ENCODE assay signal across 38 cellular contexts in genomic region chrX:38639730-38640129, GRCh38.
"Had no signal": no experiment of that assay in that cellular context is flagged by ENCODE, and none has a peak within 500 bp of the region (broad histone marks: within the 10 kb centered on the region; RNA-seq: fewer than 3 reads in every experiment).

No MANE protein-coding gene starts in this region.

- H3K4me3 Mint-ChIP-seq: activated B cell treated with CpG ODN at 0.5 μM for 24 hours; activated CD4-positive, alpha-beta memory T cell treated with anti-CD3 and anti-CD28 coated beads for 36 hours; activated CD4-positive, alpha-beta T cell treated with anti-CD3 and anti-CD28 coated beads, Interleukin-2, amount 10 ng/mL, durations not matched to agents 24 days and 14 days; activated CD8-positive, alpha-beta T cell treated with anti-CD3 and anti-CD28 coated beads for 36 hours; activated naive CD4-positive, alpha-beta T cell treated with anti-CD3 and anti-CD28 coated beads for 36 hours; activated naive CD8-positive, alpha-beta T cell treated with anti-CD3 and anti-CD28 coated beads for 36 hours; activated T-cell treated with anti-CD3 and anti-CD28 coated beads, Interleukin-2, amount 50 U/mL, for 4 hours; activated T-cell treated with anti-CD3 and anti-CD28 coated beads, Interleukin-2, amount 50 U/mL, for 72 hours; activated T-helper 1 cell treated with anti-CD3 and anti-CD28 coated beads, Interleukin-12 subunit alpha, Interleukin-12 subunit beta, Interleukin-2, Interleukin-4 antibody, amounts not matched to agents 30 ng/mL and 10 ng/mL and 1 ng/mL, durations not matched to agents 14 hours and 24 hours and 36 hours; activated T-helper 17 cell treated with anti-CD3 and anti-CD28 coated beads, Interleukin-2, amount 50 U/mL, for 72 hours; brain; central memory CD8-positive, alpha-beta T cell; T-helper 1 cell treated with Interleukin-12 subunit alpha and Interleukin-12 subunit beta and Interleukin-4 antibody, amounts not matched to agents 30 μg/mL and 1 μg/mL, for 36 hours; T-helper 2 cell treated with Interferon-gamma antibody and Interleukin-4, amounts not matched to agents 5 μg/mL and 100 μg/mL, for 36 hours had no signal

- H3K9me3 ChIP-seq: adrenal gland had no signal

- ATAC-seq: activated CD8-positive, alpha-beta T cell treated with anti-CD3 and anti-CD28 coated beads for 36 hours; activated naive CD4-positive, alpha-beta T cell treated with anti-CD3 and anti-CD28 coated beads, Interleukin-2, amount 50 U/mL, for 72 hours; activated T-cell treated with anti-CD3 and anti-CD28 coated beads, Interleukin-2, amount 50 U/mL, for 4 hours; activated T-cell treated with anti-CD3 and anti-CD28 coated beads, Interleukin-2, amount 50 U/mL, for 72 hours; activated T-helper 17 cell treated with anti-CD3 and anti-CD28 coated beads, Interleukin-2, amount 50 U/mL, for 72 hours had no signal

- H3K4me1 ChIP-seq: adrenal gland had no signal

- H3K27me3 Mint-ChIP-seq: activated B cell treated with CpG ODN at 0.5 μM for 24 hours had no signal

- H3K4me1 Mint-ChIP-seq: activated B cell treated with CpG ODN at 0.5 μM for 24 hours; activated CD4-positive, alpha-beta T cell treated with anti-CD3 and anti-CD28 coated beads, Interleukin-2, amount 10 ng/mL, durations not matched to agents 24 days and 14 days; activated naive CD8-positive, alpha-beta T cell treated with anti-CD3 and anti-CD28 coated beads for 36 hours; activated T-helper 17 cell treated with anti-CD3 and anti-CD28 coated beads, Interleukin-2, amount 50 U/mL, for 72 hours; central memory CD8-positive, alpha-beta T cell had no signal

- H3K4me3 ChIP-seq: adrenal gland, cardiac muscle cell had no signal

- H3K9me3 Mint-ChIP-seq: activated B cell treated with CpG ODN at 0.5 μM for 24 hours; activated CD4-positive, alpha-beta memory T cell treated with anti-CD3 and anti-CD28 coated beads for 36 hours; activated CD4-positive, alpha-beta T cell treated with anti-CD3 and anti-CD28 coated beads, Interleukin-2, amount 10 ng/mL, durations not matched to agents 24 days and 14 days; activated CD8-positive, alpha-beta T cell treated with anti-CD3 and anti-CD28 coated beads for 36 hours; activated naive CD4-positive, alpha-beta T cell treated with anti-CD3 and anti-CD28 coated beads for 36 hours; activated naive CD4-positive, alpha-beta T cell treated with anti-CD3 and anti-CD28 coated beads, Interleukin-2, amount 50 U/mL, for 72 hours; activated naive CD8-positive, alpha-beta T cell treated with anti-CD3 and anti-CD28 coated beads for 36 hours; activated T-cell treated with anti-CD3 and anti-CD28 coated beads, Interleukin-2, amount 50 U/mL, for 4 hours; activated T-cell treated with anti-CD3 and anti-CD28 coated beads, Interleukin-2, amount 50 U/mL, for 72 hours; activated T-helper 1 cell treated with anti-CD3 and anti-CD28 coated beads, Interleukin-12 subunit alpha, Interleukin-12 subunit beta, Interleukin-2, Interleukin-4 antibody, amounts not matched to agents 30 ng/mL and 10 ng/mL and 1 ng/mL, durations not matched to agents 14 hours and 24 hours and 36 hours; activated T-helper 17 cell treated with anti-CD3 and anti-CD28 coated beads, Interleukin-2, amount 50 U/mL, for 72 hours; brain; central memory CD8-positive, alpha-beta T cell; T-helper 1 cell treated with Interleukin-12 subunit alpha and Interleukin-12 subunit beta and Interleukin-4 antibody, amounts not matched to agents 30 μg/mL and 1 μg/mL, for 36 hours; T-helper 2 cell treated with Interferon-gamma antibody and Interleukin-4, amounts not matched to agents 5 μg/mL and 100 μg/mL, for 36 hours had no signal

- H3K27ac Mint-ChIP-seq: activated B cell treated with CpG ODN at 0.5 μM for 24 hours; activated CD4-positive, alpha-beta memory T cell treated with anti-CD3 and anti-CD28 coated beads for 36 hours; activated CD4-positive, alpha-beta T cell treated with anti-CD3 and anti-CD28 coated beads, Interleukin-2, amount 10 ng/mL, durations not matched to agents 24 days and 14 days; activated CD8-positive, alpha-beta T cell treated with anti-CD3 and anti-CD28 coated beads for 36 hours; activated naive CD4-positive, alpha-beta T cell treated with anti-CD3 and anti-CD28 coated beads for 36 hours; activated naive CD4-positive, alpha-beta T cell treated with anti-CD3 and anti-CD28 coated beads, Interleukin-2, amount 50 U/mL, for 72 hours; activated naive CD8-positive, alpha-beta T cell treated with anti-CD3 and anti-CD28 coated beads for 36 hours; activated T-cell treated with anti-CD3 and anti-CD28 coated beads, Interleukin-2, amount 50 U/mL, for 72 hours; activated T-helper 1 cell treated with anti-CD3 and anti-CD28 coated beads, Interleukin-12 subunit alpha, Interleukin-12 subunit beta, Interleukin-2, Interleukin-4 antibody, amounts not matched to agents 30 ng/mL and 10 ng/mL and 1 ng/mL, durations not matched to agents 14 hours and 24 hours and 36 hours; activated T-helper 17 cell treated with anti-CD3 and anti-CD28 coated beads, Interleukin-2, amount 50 U/mL, for 72 hours; T-helper 1 cell treated with Interleukin-12 subunit alpha and Interleukin-12 subunit beta and Interleukin-4 antibody, amounts not matched to agents 30 μg/mL and 1 μg/mL, for 36 hours; T-helper 2 cell treated with Interferon-gamma antibody and Interleukin-4, amounts not matched to agents 5 μg/mL and 100 μg/mL, for 36 hours had no signal

- H3K36me3 Mint-ChIP-seq: activated CD4-positive, alpha-beta memory T cell treated with anti-CD3 and anti-CD28 coated beads for 36 hours; activated naive CD4-positive, alpha-beta T cell treated with anti-CD3 and anti-CD28 coated beads, Interleukin-2, amount 50 U/mL, for 72 hours; activated naive CD8-positive, alpha-beta T cell treated with anti-CD3 and anti-CD28 coated beads for 36 hours had no signal

- H3K27ac ChIP-seq: adrenal gland, cardiac muscle cell, VCaP had no signal

- DNase-seq: activated B cell treated with CpG ODN at 0.5 μM for 24 hours; activated CD4-positive, alpha-beta memory T cell treated with anti-CD3 and anti-CD28 coated beads for 36 hours; activated CD4-positive, alpha-beta T cell treated with anti-CD3 and anti-CD28 coated beads for 4 hours; activated CD4-positive, alpha-beta T cell treated with anti-CD3 and anti-CD28 coated beads, Interleukin-2, amount 10 ng/mL, durations not matched to agents 24 days and 14 days; activated CD4-positive, alpha-beta T cell treated with anti-CD3 and anti-CD28 coated beads, Interleukin-2, amount 50 U/mL, for 1 hour; activated CD4-positive, alpha-beta T cell treated with anti-CD3 and anti-CD28 coated beads, Interleukin-2, amount 50 U/mL, for 4 hours; activated CD4-positive, CD25-positive, alpha-beta regulatory T cell treated with anti-CD3 and anti-CD28 coated beads, Interleukin-2, amount 50 U/mL, for 72 hours; activated CD8-positive, alpha-beta memory T cell treated with anti-CD3 and anti-CD28 coated beads, Interleukin-2, amount 50 U/mL, for 4 hours; activated CD8-positive, alpha-beta T cell treated with anti-CD3 and anti-CD28 coated beads for 36 hours; activated effector memory CD4-positive, alpha-beta T cell treated with anti-CD3 and anti-CD28 coated beads, Interleukin-2, amount 50 U/mL, for 16 hours; activated gamma-delta T cell treated with Interleukin-2 at 50 U/mL for 16 hours; activated naive CD4-positive, alpha-beta T cell; activated naive CD4-positive, alpha-beta T cell treated with anti-CD3 and anti-CD28 coated beads for 36 hours; activated naive CD4-positive, alpha-beta T cell treated with anti-CD3 and anti-CD28 coated beads, Interleukin-2, amount 50 U/mL, for 16 hours; activated naive CD8-positive, alpha-beta T cell treated with anti-CD3 and anti-CD28 coated beads for 36 hours; activated T-cell treated with anti-CD3 and anti-CD28 coated beads for 4 hours; activated T-cell treated with anti-CD3 and anti-CD28 coated beads, Interleukin-2, amount 50 U/mL, for 1 hour; activated T-cell treated with anti-CD3 and anti-CD28 coated beads, Interleukin-2, amount 50 U/mL, for 4 hours; activated T-cell treated with anti-CD3 and anti-CD28 coated beads, Interleukin-2, amount 50 U/mL, for 72 hours; adrenal gland; amniotic stem cell; aorta; caudate nucleus; cerebellar nuclear complex; T-helper 1 cell; T-helper 2 cell; T-helper 9 cell had no signal

- FAIRE-seq: bronchial epithelial cell, TTC549 had no signal

- H3K27me3 ChIP-seq: cardiac muscle cell had no signal

- H3K36me3 ChIP-seq: adrenal gland, cardiac muscle cell had no signal
